6 cellular contexts compared by ENCODE assay signal in the genomic region with DNA sequence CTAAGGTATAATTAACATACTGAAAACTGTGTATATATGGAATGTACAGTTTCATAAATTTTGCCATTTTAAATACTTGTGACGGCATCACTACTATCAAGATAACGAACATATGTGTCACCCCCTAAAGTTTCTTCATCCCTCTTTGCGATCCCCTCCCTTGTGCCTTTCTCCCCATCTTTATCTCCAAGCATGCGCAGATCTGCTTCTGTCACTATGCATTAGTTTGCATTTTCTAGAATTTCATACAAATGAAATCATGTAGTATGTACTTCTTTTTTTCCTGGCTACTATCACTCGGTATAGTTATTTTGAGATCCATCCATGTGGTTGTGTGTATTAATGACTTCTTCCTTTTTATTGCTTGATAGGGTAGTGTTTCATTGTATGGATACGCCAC.
"Had no signal": no experiment of that assay in that cellular context is flagged by ENCODE, and none has a peak within 500 bp of the region (broad histone marks: within the 10 kb centered on the region; RNA-seq: fewer than 3 reads in every experiment).

No MANE protein-coding gene starts in this region.

- H3K27ac ChIP-seq: HL-60 had no signal

- DNase-seq: IMR-90, KBM-7, KG1 had no signal

- FAIRE-seq: HepG2, HTR-8/SVneo had no signal

- ATAC-seq: HepG2 had no signal
